In the genomic region with DNA sequence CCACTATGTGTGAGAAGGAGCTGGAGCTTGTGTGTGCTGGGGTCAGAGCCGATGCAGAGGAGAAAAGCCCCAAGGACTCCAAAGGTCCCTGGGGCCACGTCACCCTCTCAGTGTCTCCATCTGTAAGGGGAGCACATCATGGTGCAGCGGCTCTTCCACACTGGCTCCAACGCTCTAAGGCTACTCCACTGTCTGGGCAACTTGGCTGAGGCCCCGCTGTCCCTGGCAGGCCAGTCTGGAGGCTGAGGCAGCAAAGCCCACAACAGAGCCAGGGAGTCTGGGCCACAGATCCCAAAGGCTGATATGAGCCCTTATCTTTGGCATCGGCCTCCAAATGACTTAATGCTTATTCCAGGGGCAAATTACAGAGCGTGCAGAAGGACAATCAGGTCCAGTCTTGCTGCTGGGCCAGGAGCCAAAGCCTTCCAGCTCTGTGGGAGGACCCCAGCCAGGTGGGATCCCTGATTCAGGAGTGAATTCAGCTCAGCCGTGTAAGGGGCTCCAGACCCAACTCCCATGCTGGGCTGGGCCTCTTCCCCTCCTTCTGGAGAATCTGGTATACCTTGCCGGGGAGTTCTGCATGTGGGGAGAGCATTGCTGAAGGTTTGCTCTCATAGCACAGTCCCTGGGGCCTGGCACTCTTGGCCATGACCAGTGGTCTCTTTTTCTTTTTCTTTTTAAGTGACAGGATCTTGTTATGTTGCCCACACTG, we compare ENCODE assay signal across 8 cellular contexts. TPM values are rescaled to one million over a fixed set of nuclear protein-coding genes. Genes with fewer than 3 reads are reported as not detected.
A peak's percentile ranks its signal among the peaks of the same experiment; 100 is the strongest.
DNase-seq lines count a peak whose midpoint lies in the region; ATAC-seq and TF ChIP-seq lines count a peak whose summit lies in the region.

No MANE protein-coding gene starts in this region.

- intact Hi-C loops in activated naive CD4-positive, alpha-beta T cell treated with anti-CD3 and anti-CD28 coated beads for 36 hours (cut with micrococcal nuclease) = loop anchor here (1.0 to 5.0 kb wide), 6 partner anchors 17 to 815 kb away; a partner anchor contains a TSS
- intact Hi-C loops in PC-3 (cut with micrococcal nuclease) = no loop called here

- POLR2A ChIA-PET in PC-3 (lab: Charles Lee; ENCODE audit: unreplicated experiment) = interaction anchor here (0.6 kb wide), 1 partner anchor 27 kb away, joined by 4 read pairs; no protein-coding TSS in a partner anchor

- H3K9me3 ChIP-seq in PC-3 (ENCODE audit: low read length) = no peaks in the 10 kb centered on the region

- no peak for DNase-seq in activated naive CD4-positive, alpha-beta T cell treated with anti-CD3 and anti-CD28 coated beads for 36 hours
- no peak for DNase-seq in activated naive CD4-positive, alpha-beta T cell treated with anti-CD3 and anti-CD28 coated beads, Interleukin-2, amount 50 U/mL, for 16 hours
- DNase-seq in islet precursor cell (peak; percentile 91), type B pancreatic cell (ENCODE audit: extremely low spot score, unreplicated experiment) (no peak), PC-3 (no peak)
- DNase-seq in NK-92 treated with Interleukin-12 subunit alpha and Interleukin-12 subunit beta, amount 100 ng/mL, for 24 hours (lab: John Stamatoyannopoulos, UW) = no peak

- H3K36me3 ChIP-seq in PC-3 (ENCODE audit: low read depth, low read length) = no peaks in the 10 kb centered on the region

- CTCF ChIA-PET in activated naive CD4-positive, alpha-beta T cell treated with anti-CD3 and anti-CD28 coated beads for 36 hours (lab: Charles Lee) = interaction anchor here (0.7 to 18.5 kb wide), 11 partner anchors 8 to 110 kb away, joined by 3 to 482 read pairs (median 6); a partner anchor contains a TSS
- CTCF ChIA-PET in PC-3 (lab: Charles Lee) = no interaction called here

- peak overlapping the region; percentile 86 for H3K4me3 Mint-ChIP-seq in activated naive CD4-positive, alpha-beta T cell treated with anti-CD3 and anti-CD28 coated beads for 36 hours
- H3K4me3 Mint-ChIP-seq in T-helper 1 cell treated with Interleukin-12 subunit alpha and Interleukin-12 subunit beta and Interleukin-4 antibody, amounts not matched to agents 30 μg/mL and 1 μg/mL, for 36 hours = peak overlapping the region; percentile 80
- peak overlapping the region; percentile 36 for H3K4me3 Mint-ChIP-seq in type B pancreatic cell

- peaks cover 11% of the 10 kb centered on the region for H3K4me1 ChIP-seq in PC-3 (ENCODE audit: insufficient read depth, low read length)

- H3K27me3 Mint-ChIP-seq in activated naive CD4-positive, alpha-beta T cell treated with anti-CD3 and anti-CD28 coated beads for 36 hours (ENCODE audit: low read depth) = no peaks in the 10 kb centered on the region
- H3K27me3 Mint-ChIP-seq in T-helper 1 cell treated with Interleukin-12 subunit alpha and Interleukin-12 subunit beta and Interleukin-4 antibody, amounts not matched to agents 30 μg/mL and 1 μg/mL, for 36 hours (ENCODE audit: low read depth) = no peaks in the 10 kb centered on the region
- H3K27me3 Mint-ChIP-seq in type B pancreatic cell = peaks cover 20% of the 10 kb centered on the region

- no peaks in the 10 kb centered on the region for H3K27me3 ChIP-seq in PC-3 (ENCODE audit: low read length)

- no TSS peak for BruUV-seq in PC-3 (replicated peaks; lab: Mats Ljungman, UMichigan)

- peaks cover 62% of the 10 kb centered on the region for H3K4me1 Mint-ChIP-seq in activated naive CD4-positive, alpha-beta T cell treated with anti-CD3 and anti-CD28 coated beads for 36 hours (ENCODE audit: low read depth)
- peaks cover 55% of the 10 kb centered on the region for H3K4me1 Mint-ChIP-seq in T-helper 1 cell treated with Interleukin-12 subunit alpha and Interleukin-12 subunit beta and Interleukin-4 antibody, amounts not matched to agents 30 μg/mL and 1 μg/mL, for 36 hours (ENCODE audit: low read depth)
- H3K4me1 Mint-ChIP-seq in type B pancreatic cell (ENCODE audit: unreplicated experiment) = peaks cover 14% of the 10 kb centered on the region

- H3K4me3 ChIP-seq in PC-3 (ENCODE audit: low read length) = no peak overlapping the region

- H3K9me2 ChIP-seq in PC-3 (replicated peaks; ENCODE audit: low read length) = no peaks in the 10 kb centered on the region

- TF ChIP-seq CTCF in type B pancreatic cell (conservative IDR thresholded peaks at IDR 0.05) (no peak), PC-3 (conservative IDR thresholded peaks at IDR 0.05; ENCODE audit: low read depth, low read length) (no peak)

- no peaks in the 10 kb centered on the region for H3K9me3 Mint-ChIP-seq in activated naive CD4-positive, alpha-beta T cell treated with anti-CD3 and anti-CD28 coated beads for 36 hours
- H3K9me3 Mint-ChIP-seq in T-helper 1 cell treated with Interleukin-12 subunit alpha and Interleukin-12 subunit beta and Interleukin-4 antibody, amounts not matched to agents 30 μg/mL and 1 μg/mL, for 36 hours = no peaks in the 10 kb centered on the region
- no peaks in the 10 kb centered on the region for H3K9me3 Mint-ChIP-seq in type B pancreatic cell

- H3K4me2 ChIP-seq in PC-3 (ENCODE audit: low read length) = no peak overlapping the region

- no peaks in the 10 kb centered on the region for H3F3A ChIP-seq in PC-3 (ENCODE audit: low read length, unreplicated experiment)

- no peak for ATAC-seq in PC-3
- ATAC-seq in HG03442 (IDR thresholded peaks at IDR 0.05; ENCODE audit: unreplicated experiment) = no peak

- peak overlapping the region; percentile 99 for H3K27ac Mint-ChIP-seq in activated naive CD4-positive, alpha-beta T cell treated with anti-CD3 and anti-CD28 coated beads for 36 hours
- peak overlapping the region; percentile 98 for H3K27ac Mint-ChIP-seq in T-helper 1 cell treated with Interleukin-12 subunit alpha and Interleukin-12 subunit beta and Interleukin-4 antibody, amounts not matched to agents 30 μg/mL and 1 μg/mL, for 36 hours
- peak overlapping the region; percentile 55 for H3K27ac Mint-ChIP-seq in type B pancreatic cell

- H4K20me1 ChIP-seq in PC-3 (ENCODE audit: low read length) = no peaks in the 10 kb centered on the region

- peaks cover 12% of the 10 kb centered on the region for H3K79me2 ChIP-seq in PC-3 (ENCODE audit: low read length)

- H3K36me3 Mint-ChIP-seq in activated naive CD4-positive, alpha-beta T cell treated with anti-CD3 and anti-CD28 coated beads for 36 hours (ENCODE audit: low read depth) = peaks cover 32% of the 10 kb centered on the region
- peaks cover 13% of the 10 kb centered on the region for H3K36me3 Mint-ChIP-seq in T-helper 1 cell treated with Interleukin-12 subunit alpha and Interleukin-12 subunit beta and Interleukin-4 antibody, amounts not matched to agents 30 μg/mL and 1 μg/mL, for 36 hours (ENCODE audit: low read depth)
- no peaks in the 10 kb centered on the region for H3K36me3 Mint-ChIP-seq in type B pancreatic cell

- H3K9ac ChIP-seq in PC-3 (ENCODE audit: low read length) = no peak overlapping the region

- H2AFZ ChIP-seq in PC-3 (ENCODE audit: low read length) = no peak overlapping the region

- no peak overlapping the region for H3K27ac ChIP-seq in PC-3 (ENCODE audit: low read length)

RNA-seq across cellular contexts. Expression of a gene that starts 1.8 kb away (rescaled TPM):
- total RNA-seq in activated naive CD4-positive, alpha-beta T cell treated with anti-CD3 and anti-CD28 coated beads for 36 hours = 100 to 1,000 TPM; 429 to 463 TPM
- 4.3 and 4.5 TPM in 2 replicates for total RNA-seq in type B pancreatic cell (ENCODE audit: low replicate concordance)
- 6.9 and 16.7 TPM in 2 replicates for total RNA-seq in PC-3 (2014; rRNA removed)

RNA-seq across cellular contexts. Expression of a gene that starts 8.7 kb away (rescaled TPM):
- total RNA-seq in activated naive CD4-positive, alpha-beta T cell treated with anti-CD3 and anti-CD28 coated beads for 36 hours = 1 to 10 TPM; 2.5 to 2.6 TPM
- total RNA-seq in type B pancreatic cell (ENCODE audit: low replicate concordance) (0.93 TPM in 1 of 2 replicates, not detected in the other), PC-3 (2014; rRNA removed) (not detected in 2 replicates)

RNA-seq across cellular contexts. Expression of a gene that starts 30.7 kb away (rescaled TPM):
- under 1 TPM; 0.52 TPM for total RNA-seq in activated naive CD4-positive, alpha-beta T cell treated with anti-CD3 and anti-CD28 coated beads for 36 hours
- 2.4 and 13.9 TPM in 2 replicates for total RNA-seq in type B pancreatic cell (ENCODE audit: low replicate concordance)
- 0.12 TPM in 1 of 2 replicates, not detected in the other for total RNA-seq in PC-3 (2014; rRNA removed)

Comparison
In these comparisons a context has a peak if more than half of its experiments do, and no peak if none do; other contexts are left out.
1. H3K4me3 Mint-ChIP-seq: peak in every context shown above with its lines; median percentile 86 in activated naive CD4-positive, alpha-beta T cell treated with anti-CD3 and anti-CD28 coated beads for 36 hours; 80 in T-helper 1 cell treated with Interleukin-12 subunit alpha and Interleukin-12 subunit beta and Interleukin-4 antibody, amounts not matched to agents 30 μg/mL and 1 μg/mL, for 36 hours; 36 in type B pancreatic cell.
2. RNA of a gene that starts 1.8 kb away (total RNA-seq): 429 to 463 TPM in activated naive CD4-positive, alpha-beta T cell treated with anti-CD3 and anti-CD28 coated beads for 36 hours; 6.9 to 16.7 TPM in PC-3 and 4.3 to 4.5 TPM in type B pancreatic cell; every median in the first group is over 10 times any median in the second.
3. Peak in every context shown above with its lines, with median percentiles within 50 percentile points of each other: H3K27ac Mint-ChIP-seq.